ENCODE assay signal across 1 cellular context in genomic region chr3:85560088-85560790, GRCh38.
TF ChIP-seq lines count a peak whose summit lies in the region.

No MANE protein-coding gene starts in this region.

TF ChIP-seq in liver, 16 proteins besides CTCF, POLR2A, EP300 and RAD21 (continued from another document):
- no peak for TF ChIP-seq REST (IDR thresholded peaks at IDR 0.05)
- TF ChIP-seq ATF3 (IDR thresholded peaks at IDR 0.05) = no peak
- peak in 1 of 2 donors; percentile 23 for TF ChIP-seq EGR1 (IDR thresholded peaks at IDR 0.05; ENCODE audit: low read depth in 2 of 2)
- TF ChIP-seq HNF4G (IDR thresholded peaks at IDR 0.05) = no peak
- no peak for TF ChIP-seq TAF1 (conservative IDR thresholded peaks at IDR 0.05)
- peak; percentile 36 for TF ChIP-seq YY1 (IDR thresholded peaks at IDR 0.05)
- TF ChIP-seq ZBTB33 (IDR thresholded peaks at IDR 0.05) = no peak
- TF ChIP-seq MAX (IDR thresholded peaks at IDR 0.05) = peak; percentile 9
- TF ChIP-seq RXRA (IDR thresholded peaks at IDR 0.05) = peak in 1 of 2 donors; percentile 7
